In genomic region chr18:9627642-9628041, GRCh38 we compare ENCODE assay signal across 16 cellular contexts. TPM values are rescaled to one million over a fixed set of nuclear protein-coding genes. Genes with fewer than 3 reads are reported as not detected.
A peak's percentile ranks its signal among the peaks of the same experiment; 100 is the strongest.
DNase-seq lines count a peak whose midpoint lies in the region; ATAC-seq and TF ChIP-seq lines count a peak whose summit lies in the region.
"Had no signal": no experiment of that assay in that cellular context is flagged by ENCODE, and none has a peak within 500 bp of the region (broad histone marks: within the 10 kb centered on the region; RNA-seq: fewer than 3 reads in every experiment).

No MANE protein-coding gene starts in this region.

- POLR2A ChIA-PET in PC-9 (lab: Charles Lee; ENCODE audit: unreplicated experiment): interaction anchor here (0.6 to 0.8 kb wide), 2 partner anchors 7 to 16 kb away, joined by 3 to 7 read pairs; no protein-coding TSS in a partner anchor

- intact Hi-C loops in PC-9 (cut with micrococcal nuclease; ENCODE audit: unreplicated experiment): loop anchor here (2.0 kb wide), 1 partner anchor 15 kb away; no protein-coding TSS in a partner anchor
- intact Hi-C loops in testis (cut with DNase I; ENCODE audit: low total_unique reads): no loop called here

- H3K9me3 ChIP-seq in PC-9 (ENCODE audit: insufficient read depth, low read depth): no peaks in the 10 kb centered on the region
- H3K9me3 ChIP-seq in testis: no peaks in the 10 kb centered on the region

- H2AFZ ChIP-seq in GM23338: peak overlapping the region; percentile 9
- H2AFZ ChIP-seq in PC-9: peak overlapping the region; percentile 13; the same call in 1 of the 2 replicates

- H3K27me3 Mint-ChIP-seq in GM23338 (ENCODE audit: insufficient read depth, low read depth, poor library complexity) (peaks cover 1% of the 10 kb centered on the region), mesothelial cell of epicardium (ENCODE audit: low read depth) (no peaks in the 10 kb centered on the region)

- TF ChIP-seq POLR2A in testis (IDR thresholded peaks at IDR 0.05): no peak

- H3K4me1 Mint-ChIP-seq in GM23338 (peaks cover 17% of the 10 kb centered on the region), mesothelial cell of epicardium (peaks cover 4% of the 10 kb centered on the region)

- H3K4me3 ChIP-seq in GM23338 (no peak overlapping the region), PC-9 (no peak overlapping the region), epithelial cell of esophagus (ENCODE audit: low read length) (no peak overlapping the region), testis (no peak overlapping the region)
- H3K4me3 ChIP-seq: lung had no signal

- H3K36me3 ChIP-seq in GM23338 (ENCODE audit: insufficient read depth) (no peaks in the 10 kb centered on the region), PC-9 (ENCODE audit: low read depth) (no peaks in the 10 kb centered on the region), testis (ENCODE audit: low read depth, missing control alignments) (no peaks in the 10 kb centered on the region)

- ATAC-seq in GM23338: peak; percentile 49; the same call in 2 of the 3 replicates
- no peak for ATAC-seq in GM18909 (IDR thresholded peaks at IDR 0.05; ENCODE audit: poor library complexity, unreplicated experiment)

- H3K27ac ChIP-seq in GM23338 (ENCODE audit: low read depth) (peak overlapping the region; percentile 26; the same call in 1 of the 2 replicates), PC-9 (peak overlapping the region; percentile 92), testis (no peak overlapping the region)
- H3K27ac ChIP-seq: C4-2B had no signal

- no peaks in the 10 kb centered on the region for H3K9me3 Mint-ChIP-seq in GM23338
- no peaks in the 10 kb centered on the region for H3K9me3 Mint-ChIP-seq in mesothelial cell of epicardium
- H3K9me3 Mint-ChIP-seq: stimulated activated naive CD8-positive, alpha-beta T cell treated with anti-CD3 and anti-CD28 coated beads, Interleukin-15, Interleukin-2, amounts not matched to agents 100 ng/mL and 50 ng/mL, for 24 hours had no signal

- H3K4me2 ChIP-seq in GM23338 (no peak overlapping the region), PC-9 (peak overlapping the region; percentile 30)

- 0 out of 2 replicates have a peak overlapping the region, but pooled peaks have one; percentile 4 for H3K27ac Mint-ChIP-seq in GM23338
- peak overlapping the region; percentile 28 for H3K27ac Mint-ChIP-seq in mesothelial cell of epicardium
- H3K27ac Mint-ChIP-seq: stimulated activated naive CD8-positive, alpha-beta T cell treated with anti-CD3 and anti-CD28 coated beads, Interleukin-15, Interleukin-2, amounts not matched to agents 100 ng/mL and 50 ng/mL, for 24 hours had no signal

- WGBS in testis, 2 donors: 72 to 76% methylated on average over 3 of the region's 3 CpGs

- H3K9me2 ChIP-seq in GM23338 (ENCODE audit: insufficient read depth): no peaks in the 10 kb centered on the region
- H3K9me2 ChIP-seq in PC-9 (ENCODE audit: insufficient read depth): no peaks in the 10 kb centered on the region

- TF ChIP-seq CTCF in GM23338 (conservative IDR thresholded peaks at IDR 0.05; ENCODE audit: low read depth in 2 of 2): no peak
- no peak for TF ChIP-seq CTCF in PC-9 (conservative IDR thresholded peaks at IDR 0.05)
- TF ChIP-seq CTCF in epithelial cell of esophagus (IDR thresholded peaks at IDR 0.05; ENCODE audit: insufficient read depth, low read depth, low read length, missing control alignments): no peak
- no peak for TF ChIP-seq CTCF in mesothelial cell of epicardium (IDR thresholded peaks at IDR 0.05; ENCODE audit: unreplicated experiment)
- TF ChIP-seq CTCF in testis (IDR thresholded peaks at IDR 0.05): no peak

- H4K20me1 ChIP-seq in GM23338 (replicated peaks; ENCODE audit: insufficient read depth): no peaks in the 10 kb centered on the region
- H4K20me1 ChIP-seq in PC-9 (ENCODE audit: insufficient read depth): no peaks in the 10 kb centered on the region

- CTCF ChIA-PET in PC-9 (lab: Charles Lee): no interaction called here

- H3K4me3 Mint-ChIP-seq in GM23338 (no peak overlapping the region), mesothelial cell of epicardium (no peak overlapping the region)
- H3K4me3 Mint-ChIP-seq: stimulated activated naive CD8-positive, alpha-beta T cell treated with anti-CD3 and anti-CD28 coated beads, Interleukin-15, Interleukin-2, amounts not matched to agents 100 ng/mL and 50 ng/mL, for 24 hours had no signal

- H3K27me3 ChIP-seq in GM23338 (ENCODE audit: insufficient read depth) (no peaks in the 10 kb centered on the region), PC-9 (ENCODE audit: insufficient read depth, low read depth) (no peaks in the 10 kb centered on the region), testis (no peaks in the 10 kb centered on the region)

- no TSS peak for BruUV-seq in PC-9 (replicated peaks; lab: Mats Ljungman, UMichigan)

- H3K36me3 Mint-ChIP-seq in GM23338 (ENCODE audit: low read depth) (no peaks in the 10 kb centered on the region), mesothelial cell of epicardium (no peaks in the 10 kb centered on the region)

- H3K4me1 ChIP-seq in GM23338 (ENCODE audit: insufficient read depth) (peaks cover 16% of the 10 kb centered on the region), PC-9 (replicated peaks; ENCODE audit: insufficient read depth) (peaks cover 61% of the 10 kb centered on the region), testis (no peaks in the 10 kb centered on the region)

- no peaks in the 10 kb centered on the region for H3K79me2 ChIP-seq in GM23338 (replicated peaks; ENCODE audit: insufficient read depth)
- no peaks in the 10 kb centered on the region for H3K79me2 ChIP-seq in PC-9 (ENCODE audit: low read depth)

- peak; percentile 46 for DNase-seq in GM23338 (ENCODE audit: low spot score)
- peak; percentile 36 to 85 for DNase-seq in PC-9
- DNase-seq in epithelial cell of esophagus (ENCODE audit: low read depth): peak; percentile 89
- no peak for DNase-seq in mesothelial cell of epicardium (ENCODE audit: low spot score in 2 of 2, unreplicated experiment in 2 of 2)
- DNase-seq in testis: no peak
- no peak for DNase-seq in activated gamma-delta T cell treated with Interleukin-2 at 50 U/mL for 16 hours
- DNase-seq in amygdala (lab: John Stamatoyannopoulos, UW): no peak
- DNase-seq: activated naive CD4-positive, alpha-beta T cell treated with anti-CD3 and anti-CD28 coated beads, Interleukin-2, amount 50 U/mL, for 16 hours; KG1; NCI-H187 treated with DMSO at 0.1 percent for 48 hours; NCI-H748 treated with DMSO at 0.1 percent for 48 hours; Right ventricle myocardium superior had no signal

- H3F3A ChIP-seq in GM23338 (replicated peaks; ENCODE audit: low read depth) (no peaks in the 10 kb centered on the region), PC-9 (ENCODE audit: insufficient read depth, low read depth) (peaks cover 54% of the 10 kb centered on the region)

TF ChIP-seq in GM23338, 12 proteins besides CTCF, POLR2A, EP300 and RAD21 (continues in another document):
- TF ChIP-seq JUNB (IDR thresholded peaks at IDR 0.05; ENCODE audit: unreplicated experiment) (no peak), POLR2AphosphoS5 (IDR thresholded peaks at IDR 0.05; ENCODE audit: low read depth) (no peak), NANOG (IDR thresholded peaks at IDR 0.05; ENCODE audit: borderline replicate concordance) (no peak), STAT1 (IDR thresholded peaks at IDR 0.05; ENCODE audit: unreplicated experiment) (no peak)

RNA-seq across cellular contexts. Expression of gene PPP4R1, which starts 13.3 kb away (rescaled TPM):
- total RNA-seq in GM23338 (2014; rRNA removed; shearing (Covaris generic)): 79.4 and 91.9 TPM in 2 replicates
- 18.1 and 18.7 TPM in 2 replicates for polyA plus RNA-seq in GM23338 (2016; fragmentation: Nextera tagmentation; extraction: Ambion mirVana)
- 157 and 167 TPM in 2 replicates for total RNA-seq in PC-9 (2021)
- 112 to 116 TPM (median 115 TPM) in 3 replicates for total RNA-seq in mesothelial cell of epicardium
- 100 to 1,000 TPM in 1 of 2 donors, 10 to 100 TPM in 1; 91.8 to 136 TPM for total RNA-seq in testis
- 128 TPM for polyA plus RNA-seq in testis (ENCODE audit: insufficient read depth, low read depth, low replicate concordance)

Comparison
In these comparisons a context has a peak if more than half of its experiments do, and no peak if none do; other contexts are left out.
1. DNase-seq: peak in GM23338 (single experiment), PC-9 (2 of 2) and epithelial cell of esophagus (single experiment); none in mesothelial cell of epicardium (0 of 2), testis (single experiment), activated gamma-delta T cell treated with Interleukin-2 at 50 U/mL for 16 hours (single experiment) and amygdala (0 of 56).
2. H3K27ac ChIP-seq: peak in GM23338 (single experiment) and PC-9 (single experiment); none in testis (0 of 2).